ENCODE assay signal across 8 cellular contexts in genomic region chr11:64762916-64763803, GRCh38. TPM values are rescaled to one million over a fixed set of nuclear protein-coding genes. Genes with fewer than 3 reads are reported as not detected.
DNase-seq lines count a peak whose midpoint lies in the region; ATAC-seq, FAIRE-seq and TF ChIP-seq lines count a peak whose summit lies in the region.

No MANE protein-coding gene starts in this region.

- H3K4me1 Mint-ChIP-seq in CD14-positive monocyte: peaks cover 36% of the 10 kb centered on the region
- peaks cover 74% of the 10 kb centered on the region for H3K4me1 Mint-ChIP-seq in activated naive CD8-positive, alpha-beta T cell treated with anti-CD3 and anti-CD28 coated beads for 36 hours

- H3K27ac Mint-ChIP-seq in CD14-positive monocyte: peak overlapping the region in 4 of 7 donors; percentile 16 to 75 (median 70)
- peak overlapping the region; percentile 88 for H3K27ac Mint-ChIP-seq in activated naive CD8-positive, alpha-beta T cell treated with anti-CD3 and anti-CD28 coated beads for 36 hours

- no peak overlapping the region for H3K4me3 Mint-ChIP-seq in CD14-positive monocyte
- H3K4me3 Mint-ChIP-seq in activated naive CD8-positive, alpha-beta T cell treated with anti-CD3 and anti-CD28 coated beads for 36 hours: peak overlapping the region; percentile 54

- peaks cover 52 to 66% of the 10 kb centered on the region in 2 donors for H3K36me3 Mint-ChIP-seq in CD14-positive monocyte
- H3K36me3 Mint-ChIP-seq in activated naive CD8-positive, alpha-beta T cell treated with anti-CD3 and anti-CD28 coated beads for 36 hours: peaks cover 48% of the 10 kb centered on the region

- no peak for TF ChIP-seq CTCF in CD14-positive monocyte (IDR thresholded peaks at IDR 0.05)

- peaks cover 43% of the 10 kb centered on the region for H3K36me3 ChIP-seq in HUES64 (ENCODE audit: insufficient read depth, low read length)
- H3K36me3 ChIP-seq in iPS-18a (ENCODE audit: control insufficient read depth, low read depth, low read length): peaks cover 35% of the 10 kb centered on the region

- peaks cover 0 to 6% (median 1%) of the 10 kb centered on the region in 3 donors for H3K27me3 Mint-ChIP-seq in CD14-positive monocyte (ENCODE audit: low read depth in 3 of 3)
- no peaks in the 10 kb centered on the region for H3K27me3 Mint-ChIP-seq in activated naive CD8-positive, alpha-beta T cell treated with anti-CD3 and anti-CD28 coated beads for 36 hours

- peak overlapping the region; percentile 9 for H3K4me3 ChIP-seq in HUES64 (ENCODE audit: low read length)
- peak overlapping the region; percentile 26 for H3K4me3 ChIP-seq in iPS-18a (ENCODE audit: low read length)

- no peak for DNase-seq in CD14-positive monocyte (ENCODE audit: low spot score)
- DNase-seq in activated naive CD8-positive, alpha-beta T cell treated with anti-CD3 and anti-CD28 coated beads for 36 hours: no peak
- peak; percentile 31 for DNase-seq in stimulated activated naive CD8-positive, alpha-beta T cell treated with anti-CD3 and anti-CD28 coated beads, Interleukin-15, Interleukin-2, amounts not matched to agents 100 U/mL and 50 U/mL, for 24 hours
- no peak for DNase-seq in HTR-8/SVneo (ENCODE audit: insufficient read length, low spot score)
- no peak for DNase-seq in NCI-H128 (lab: John Stamatoyannopoulos, UW; ENCODE audit: unreplicated experiment)

- H3K9ac ChIP-seq in HUES64 (ENCODE audit: low read depth, low read length) (peak overlapping the region; percentile 51), iPS-18a (ENCODE audit: low read length) (peak overlapping the region; percentile 51)

- no peaks in the 10 kb centered on the region for H3K9me3 ChIP-seq in HUES64 (ENCODE audit: insufficient read depth, low read depth, low read length)
- no peaks in the 10 kb centered on the region for H3K9me3 ChIP-seq in iPS-18a (ENCODE audit: control insufficient read depth, low read depth, low read length)

- intact Hi-C loops in CD14-positive monocyte (cut with micrococcal nuclease): no loop called here

- WGBS in HUES64: 26% methylated on average over 8 of the region's 10 CpGs

- ATAC-seq in stimulated activated naive CD8-positive, alpha-beta T cell treated with anti-CD3 and anti-CD28 coated beads, Interleukin-15, Interleukin-2, amounts not matched to agents 100 U/mL and 50 U/mL, for 24 hours: no peak
- ATAC-seq in HG02852 (IDR thresholded peaks at IDR 0.05; ENCODE audit: unreplicated experiment): no peak

- H3K9me3 Mint-ChIP-seq in CD14-positive monocyte: no peaks in the 10 kb centered on the region
- no peaks in the 10 kb centered on the region for H3K9me3 Mint-ChIP-seq in activated naive CD8-positive, alpha-beta T cell treated with anti-CD3 and anti-CD28 coated beads for 36 hours

- peaks cover 63% of the 10 kb centered on the region for H3K4me1 ChIP-seq in HUES64 (ENCODE audit: insufficient read depth, low read length)
- H3K4me1 ChIP-seq in iPS-18a (ENCODE audit: control insufficient read depth, low read depth, low read length): peaks cover 63% of the 10 kb centered on the region

- H3K27me3 ChIP-seq in HUES64 (ENCODE audit: insufficient read depth, low read length): no peaks in the 10 kb centered on the region
- no peaks in the 10 kb centered on the region for H3K27me3 ChIP-seq in iPS-18a (ENCODE audit: control insufficient read depth, insufficient read depth, low read length)

- no peak for FAIRE-seq in HTR-8/SVneo (lab: Jason Lieb, UNC)

- H3K27ac ChIP-seq in HUES64 (ENCODE audit: low read depth, low read length) (peak overlapping the region; percentile 98), iPS-18a (ENCODE audit: low read length) (peak overlapping the region; percentile 43)

RNA-seq across cellular contexts. Expression of gene PYGM, which starts 3.4 kb away (rescaled TPM):
- under 1 TPM in 1 of 2 donors, not detected in 1; 0.05 TPM for polyA plus RNA-seq in CD14-positive monocyte
- 2.8 TPM for polyA plus RNA-seq in HUES64 (2013, experiment 1 of 2)
- polyA plus RNA-seq in HUES64 (2013, experiment 2 of 2): 2.5 TPM
- total RNA-seq in activated naive CD8-positive, alpha-beta T cell treated with anti-CD3 and anti-CD28 coated beads for 36 hours: 1 to 10 TPM; 1.6 to 1.8 TPM

RNA-seq across cellular contexts. Expression of gene SF1, which starts 15.2 kb away (rescaled TPM):
- 10 to 100 TPM; 31.6 to 47.7 TPM for polyA plus RNA-seq in CD14-positive monocyte
- 208 TPM for polyA plus RNA-seq in HUES64 (2013, experiment 1 of 2)
- 212 TPM for polyA plus RNA-seq in HUES64 (2013, experiment 2 of 2)
- 100 to 1,000 TPM; 453 to 463 TPM for total RNA-seq in activated naive CD8-positive, alpha-beta T cell treated with anti-CD3 and anti-CD28 coated beads for 36 hours

RNA-seq across cellular contexts. Expression of gene RASGRP2, which starts 19.2 kb away (rescaled TPM):
- polyA plus RNA-seq in CD14-positive monocyte: 10 to 100 TPM; 67.6 to 68.8 TPM
- 17.1 TPM for polyA plus RNA-seq in HUES64 (2013, experiment 1 of 2)
- polyA plus RNA-seq in HUES64 (2013, experiment 2 of 2): 13.6 TPM
- total RNA-seq in activated naive CD8-positive, alpha-beta T cell treated with anti-CD3 and anti-CD28 coated beads for 36 hours: 1 to 10 TPM; 3.5 to 4.6 TPM

RNA-seq across cellular contexts. Expression of gene MAP4K2, which starts 39.9 kb away (rescaled TPM):
- 10 to 100 TPM in 1 of 2 donors, 1 to 10 TPM in 1; 9.9 to 12.6 TPM for polyA plus RNA-seq in CD14-positive monocyte
- polyA plus RNA-seq in HUES64 (2013, experiment 1 of 2): 14.1 TPM
- 16.9 TPM for polyA plus RNA-seq in HUES64 (2013, experiment 2 of 2)
- total RNA-seq in activated naive CD8-positive, alpha-beta T cell treated with anti-CD3 and anti-CD28 coated beads for 36 hours: 10 to 100 TPM; 60.4 to 63.8 TPM

RNA-seq across cellular contexts. Expression of gene NRXN2, which starts 40.2 kb away (rescaled TPM):
- polyA plus RNA-seq in CD14-positive monocyte: not detected
- 6.2 TPM for polyA plus RNA-seq in HUES64 (2013, experiment 1 of 2)
- polyA plus RNA-seq in HUES64 (2013, experiment 2 of 2): 8.9 TPM
- under 1 TPM; 0.20 to 0.58 TPM for total RNA-seq in activated naive CD8-positive, alpha-beta T cell treated with anti-CD3 and anti-CD28 coated beads for 36 hours
